In genomic region chr12:108454539-108455139, GRCh38 we compare ENCODE assay signal across 23 cellular contexts.
"Had no signal": no experiment of that assay in that cellular context is flagged by ENCODE, and none has a peak within 500 bp of the region (broad histone marks: within the 10 kb centered on the region; RNA-seq: fewer than 3 reads in every experiment).

No MANE protein-coding gene starts in this region.

- H3K36me3 ChIP-seq: SJCRH30 had no signal

- FAIRE-seq: HepG2 had no signal

- H3K9ac ChIP-seq: KMS-11 had no signal

- H3K27me3 ChIP-seq: SJCRH30 had no signal

- H3K4me3 ChIP-seq: SJCRH30, SK-N-MC had no signal

- DNase-seq: IMR-90, Kasumi-1, MM.1S, MV-4-11, NCI-H1048, NCI-H1105, NCI-H1417 treated with DMSO at 0.1 percent for 48 hours, NCI-H146, NCI-H1694 treated with DMSO at 0.1 percent for 48 hours, NCI-H1930, NCI-H2081, NCI-H2107, NCI-H2227 treated with DMSO at 0.1 percent for 48 hours, NCI-H524, NCI-H526 treated with DMSO at 0.1 percent for 48 hours, NCI-H774, PC-3, SHP77, SJCRH30 had no signal

- H3K4me2 ChIP-seq: KMS-11 had no signal

- H3K4me1 ChIP-seq: SJCRH30 had no signal

- H3K27ac ChIP-seq: KMS-11, RWPE1, SJCRH30, SK-N-MC had no signal

- H3K9me3 ChIP-seq: SJCRH30 had no signal
